24 cellular contexts compared by ENCODE assay signal in genomic region chr2:80473069-80473468, GRCh38.
A peak's percentile ranks its signal among the peaks of the same experiment; 100 is the strongest.
DNase-seq lines count a peak whose midpoint lies in the region; ATAC-seq, FAIRE-seq and TF ChIP-seq lines count a peak whose summit lies in the region.
"Had no signal": no experiment of that assay in that cellular context is flagged by ENCODE, and none has a peak within 500 bp of the region (broad histone marks: within the 10 kb centered on the region; RNA-seq: fewer than 3 reads in every experiment).

No MANE protein-coding gene starts in this region.

- H3K36me3 Mint-ChIP-seq in neural crest cell (ENCODE audit: low read depth), result peaks cover 10% of the 10 kb centered on the region
- H3K36me3 Mint-ChIP-seq: CD8-positive, alpha-beta T cell had no signal

- no peaks in the 10 kb centered on the region; the same call in 2 of the 3 replicates for H3K9me3 ChIP-seq in GM12878 (replicated peaks; ENCODE audit: control insufficient read depth, insufficient read depth, low read length)
- no peaks in the 10 kb centered on the region for H3K9me3 ChIP-seq in upper lobe of right lung
- peaks cover 0 to 4% (median 0%) of the 10 kb centered on the region in 4 donors for H3K9me3 ChIP-seq in upper lobe of left lung
- H3K9me3 ChIP-seq: BLaER1 treated with 17β-estradiol and CSF1 and Interleukin-3, amounts not matched to agents 10 nM and 100 nM; Caco-2 had no signal

- no peaks in the 10 kb centered on the region for H4K20me1 ChIP-seq in GM12878 (ENCODE audit: control insufficient read depth, insufficient read depth)
- H4K20me1 ChIP-seq: BLaER1 treated with 17β-estradiol and CSF1 and Interleukin-3, amounts not matched to agents 10 nM and 100 nM had no signal

- H3K4me3 ChIP-seq in GM12878 (no peak overlapping the region), upper lobe of right lung (no peak overlapping the region), upper lobe of left lung (no peak overlapping the region)
- H3K4me3 ChIP-seq: A549; BLaER1 treated with 17β-estradiol and CSF1 and Interleukin-3, amounts not matched to agents 10 nM and 100 nM had no signal

- ATAC-seq in GM12878 (no peak), upper lobe of right lung (no peak), upper lobe of left lung (ENCODE audit: low FRiP score in 2 of 2) (no peak)
- ATAC-seq: A549; CD8-positive, alpha-beta T cell had no signal

- SMC1A ChIA-PET in GM12878 (lab: Charles Lee; ENCODE audit: uncharacterized antibody, unreplicated experiment), result interaction anchor here (0.6 to 20.4 kb wide), 9 partner anchors 7 to 284 kb away, joined by 3 to 559 read pairs (median 20); no protein-coding TSS in a partner anchor

- no peak for TF ChIP-seq RAD21 in GM12878 (IDR thresholded peaks at IDR 0.05; ENCODE audit: insufficient read depth, low read depth, low read length)

- 13% methylated on average over 5 of the region's 5 CpGs for WGBS in GM12878 (ENCODE audit: insufficient coverage, insufficient replicate concordance, low lambda C conversion rate, missing lambda C conversion rate)
- 71 to 79% methylated on average over 5 of the region's 5 CpGs for WGBS in upper lobe of left lung, 2 donors

- H3K36me3 ChIP-seq in GM12878 (ENCODE audit: control insufficient read depth in 2 of 2, insufficient read depth in 2 of 2, low read length in 1 of 2) (no peaks in the 10 kb centered on the region), upper lobe of right lung (no peaks in the 10 kb centered on the region), upper lobe of left lung (no peaks in the 10 kb centered on the region)
- H3K36me3 ChIP-seq: BLaER1 treated with 17β-estradiol and CSF1 and Interleukin-3, amounts not matched to agents 10 nM and 100 nM had no signal

- no peaks in the 10 kb centered on the region; the same call in 1 of the 2 replicates for H3K79me2 ChIP-seq in GM12878 (ENCODE audit: control insufficient read depth, insufficient read depth, low read length)

- TF ChIP-seq CTCF in GM12878 (IDR thresholded peaks at IDR 0.05 in 2 of 3, conservative IDR thresholded peaks at IDR 0.05 in 1 of 3; ENCODE audit: control insufficient read depth in 2 of 3, extremely low read depth in 1 of 3, insufficient read depth in 1 of 3, low read depth in 3 of 3, low read length in 3 of 3), result no peak
- TF ChIP-seq CTCF in neural crest cell (conservative IDR thresholded peaks at IDR 0.05), result no peak
- no peak for TF ChIP-seq CTCF in upper lobe of right lung (IDR thresholded peaks at IDR 0.05)
- no peak for TF ChIP-seq CTCF in upper lobe of left lung (IDR thresholded peaks at IDR 0.05)

- CTCF ChIA-PET in GM12878 (lab: Yijun Ruan, JAX), result interaction anchor here (0.8 to 5.5 kb wide), 10 partner anchors 9 to 147 kb away, joined by 3 to 50 read pairs (median 4); no protein-coding TSS in a partner anchor

- TF ChIP-seq POLR2A in GM12878 (IDR thresholded peaks at IDR 0.05; ENCODE audit: low read depth, low read length), result no peak
- TF ChIP-seq POLR2A in upper lobe of left lung (IDR thresholded peaks at IDR 0.05), result no peak

- BruUV-seq in GM12878 (replicated peaks; lab: Mats Ljungman, UMichigan), result no TSS peak

- 0 out of 2 replicates have a peak overlapping the region, but pooled peaks have one; percentile 5 for H3K4me2 ChIP-seq in GM12878 (ENCODE audit: control insufficient read depth, insufficient read depth)
- H3K4me2 ChIP-seq: A549; BLaER1 treated with 17β-estradiol and CSF1 and Interleukin-3, amounts not matched to agents 10 nM and 100 nM had no signal

- in situ Hi-C loops in GM12878 (cut with MboI), result no loop called here

- H3K4me1 ChIP-seq in GM12878 (ENCODE audit: control insufficient read depth, insufficient read depth, low read length) (peaks cover 8% of the 10 kb centered on the region), upper lobe of right lung (no peaks in the 10 kb centered on the region), upper lobe of left lung (no peaks in the 10 kb centered on the region)
- H3K4me1 ChIP-seq: A549; BLaER1 treated with 17β-estradiol and CSF1 and Interleukin-3, amounts not matched to agents 10 nM and 100 nM; Caco-2 had no signal

- no peak overlapping the region for H3K27ac ChIP-seq in GM12878 (ENCODE audit: control insufficient read depth, insufficient read depth)
- peak overlapping the region; percentile 14 for H3K27ac ChIP-seq in upper lobe of right lung
- H3K27ac ChIP-seq in upper lobe of left lung, result peak overlapping the region in 1 of 4 donors; percentile 34
- H3K27ac ChIP-seq: 22Rv1; A549; BLaER1 treated with 17β-estradiol and CSF1 and Interleukin-3, amounts not matched to agents 10 nM and 100 nM; C4-2B had no signal

- RAD21 ChIA-PET in GM12878 (lab: Charles Lee; ENCODE audit: unreplicated experiment), result interaction anchor here (1.5 to 21.3 kb wide), 7 partner anchors 10 to 147 kb away, joined by 3 to 556 read pairs (median 15); no protein-coding TSS in a partner anchor

- POLR2A ChIA-PET in GM12878 (lab: Charles Lee), result interaction anchor here (0.8 to 19.4 kb wide), 9 partner anchors 9 to 148 kb away, joined by 3 to 319 read pairs (median 4); no protein-coding TSS in a partner anchor

- intact Hi-C loops in GM12878 (cut with micrococcal nuclease; ENCODE audit: unreplicated experiment) (no loop called here), upper lobe of right lung (cut with DNase I) (no loop called here)

- DNase-seq in GM12878 (ENCODE audit: low read depth, low spot score) (no peak), myocyte (ENCODE audit: low read depth) (peak; percentile 22), neural crest cell (ENCODE audit: low read depth, low spot score) (no peak), upper lobe of right lung (no peak), dedifferentiated amniotic fluid mesenchymal stem cell (ENCODE audit: extremely low spot score) (no peak), upper lobe of left lung (no peak), NCI-H2029 treated with DMSO at 0.1 percent for 48 hours (lab: John Stamatoyannopoulos, UW) (no peak)
- DNase-seq: AML-193; Caco-2; Calu3; CD4-positive, alpha-beta T cell; CD8-positive, alpha-beta T cell; DMS79 treated with DMSO at 0.1 percent for 48 hours; GF-D8 had no signal

- no peaks in the 10 kb centered on the region for H3K27me3 Mint-ChIP-seq in neural crest cell (ENCODE audit: low read depth)
- H3K27me3 Mint-ChIP-seq: B cell; CD4-positive, alpha-beta T cell had no signal

- H3K9me3 Mint-ChIP-seq in neural crest cell, result peaks cover 13% of the 10 kb centered on the region
- H3K9me3 Mint-ChIP-seq: CD8-positive, alpha-beta T cell had no signal

- H3K4me3 Mint-ChIP-seq in neural crest cell, result no peak overlapping the region
- H3K4me3 Mint-ChIP-seq: B cell; CD4-positive, alpha-beta T cell; CD8-positive, alpha-beta T cell had no signal

- H3K27ac Mint-ChIP-seq in neural crest cell (ENCODE audit: unreplicated experiment), result peak overlapping the region; percentile 27
- H3K27ac Mint-ChIP-seq: B cell; CD4-positive, alpha-beta T cell; CD8-positive, alpha-beta T cell had no signal

- H3K9ac ChIP-seq in GM12878 (ENCODE audit: control insufficient read depth, insufficient read depth, low read length), result no peak overlapping the region
- H3K9ac ChIP-seq: BLaER1 treated with 17β-estradiol and CSF1 and Interleukin-3, amounts not matched to agents 10 nM and 100 nM had no signal

- FAIRE-seq in GM12878 (lab: Jason Lieb, UNC), result no peak
- FAIRE-seq: A549, D721Med, G401.6, GM12892, GM18507, GM19239 had no signal

- no peaks in the 10 kb centered on the region for H3K27me3 ChIP-seq in GM12878 (replicated peaks in 1 of 2; ENCODE audit: control insufficient read depth in 2 of 2, insufficient read depth in 2 of 2, low read length in 1 of 2)
- H3K27me3 ChIP-seq in upper lobe of right lung, result no peaks in the 10 kb centered on the region
- no peaks in the 10 kb centered on the region for H3K27me3 ChIP-seq in upper lobe of left lung
- H3K27me3 ChIP-seq: BLaER1 treated with 17β-estradiol and CSF1 and Interleukin-3, amounts not matched to agents 10 nM and 100 nM had no signal

- TF ChIP-seq EP300 in GM12878 (IDR thresholded peaks at IDR 0.05; ENCODE audit: borderline replicate concordance in 1 of 2, control insufficient read depth in 1 of 2, low read depth in 2 of 2, low read length in 2 of 2), result no peak
- TF ChIP-seq EP300 in upper lobe of left lung (IDR thresholded peaks at IDR 0.05), result no peak

- H2AFZ ChIP-seq in GM12878 (ENCODE audit: control insufficient read depth, low read depth, low read length), result no peak overlapping the region

- H3K4me1 Mint-ChIP-seq in neural crest cell, result peaks cover 16% of the 10 kb centered on the region
- H3K4me1 Mint-ChIP-seq: B cell had no signal

TF ChIP-seq in GM12878, 131 proteins besides CTCF, POLR2A, EP300 and RAD21 (continues in another document):
- TF ChIP-seq MYC (IDR thresholded peaks at IDR 0.05; ENCODE audit: insufficient read depth, insufficient read length, insufficient replicate concordance, low read length, severe bottlenecking), result no peak
- TF ChIP-seq SRF (IDR thresholded peaks at IDR 0.05; ENCODE audit: low read depth in 2 of 2, low read length in 2 of 2), result no peak
- no peak for TF ChIP-seq IRF5 (IDR thresholded peaks at IDR 0.05; ENCODE audit: borderline replicate concordance)
